ENCODE assay signal across 9 cellular contexts in the genomic region with DNA sequence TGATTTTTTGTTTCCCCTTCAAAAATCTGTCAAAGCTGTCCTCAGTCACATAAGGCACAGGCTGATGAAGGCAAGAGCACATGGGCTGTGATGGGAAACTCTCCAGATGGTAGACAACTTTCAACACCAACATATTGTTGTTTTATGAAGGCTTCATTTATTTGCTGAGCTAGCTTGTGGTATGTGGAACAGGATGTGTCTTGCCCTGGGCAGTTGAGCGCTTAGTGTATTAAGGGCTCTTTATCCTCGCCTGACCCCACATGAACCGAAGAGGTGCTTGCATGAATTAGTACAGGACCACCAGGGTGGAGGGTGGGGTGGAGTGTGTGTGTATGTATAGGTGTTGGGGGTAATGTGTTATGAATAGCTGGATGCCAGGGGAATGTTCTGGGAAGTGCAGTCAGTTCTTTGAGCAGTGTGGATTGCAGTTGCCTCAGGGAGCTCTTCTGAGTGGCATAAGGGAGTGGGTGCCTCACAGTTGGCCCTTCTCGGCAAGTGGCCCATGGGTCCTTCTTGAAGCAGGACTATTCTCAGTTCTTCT.
DNase-seq lines count a peak whose midpoint lies in the region; ATAC-seq and TF ChIP-seq lines count a peak whose summit lies in the region.
"Had no signal": no experiment of that assay in that cellular context is flagged by ENCODE, and none has a peak within 500 bp of the region (broad histone marks: within the 10 kb centered on the region; RNA-seq: fewer than 3 reads in every experiment).

No MANE protein-coding gene starts in this region.

- no peak overlapping the region for H3K4me3 Mint-ChIP-seq in activated naive CD4-positive, alpha-beta T cell treated with anti-CD3 and anti-CD28 coated beads for 36 hours

- no peak overlapping the region for H3K4me3 ChIP-seq in right atrium auricular region
- H3K4me3 ChIP-seq in astrocyte of the spinal cord (ENCODE audit: low read depth, low read length): no peak overlapping the region

- peaks cover 0 to 5% of the 10 kb centered on the region in 2 donors for H3K4me1 ChIP-seq in right atrium auricular region

- no peak overlapping the region for H3K27ac Mint-ChIP-seq in activated naive CD4-positive, alpha-beta T cell treated with anti-CD3 and anti-CD28 coated beads for 36 hours
- H3K27ac Mint-ChIP-seq: CD4-positive, alpha-beta T cell had no signal

- peaks cover 12% of the 10 kb centered on the region for H3K4me1 Mint-ChIP-seq in activated naive CD4-positive, alpha-beta T cell treated with anti-CD3 and anti-CD28 coated beads for 36 hours (ENCODE audit: low read depth)

- H3K27me3 Mint-ChIP-seq in activated naive CD4-positive, alpha-beta T cell treated with anti-CD3 and anti-CD28 coated beads for 36 hours (ENCODE audit: low read depth): no peaks in the 10 kb centered on the region
- H3K27me3 Mint-ChIP-seq: CD4-positive, alpha-beta T cell had no signal

- H3K9me3 ChIP-seq in right atrium auricular region: no peaks in the 10 kb centered on the region

- H3K9me3 Mint-ChIP-seq in activated naive CD4-positive, alpha-beta T cell treated with anti-CD3 and anti-CD28 coated beads for 36 hours: no peaks in the 10 kb centered on the region
- H3K9me3 Mint-ChIP-seq: CD4-positive, alpha-beta T cell had no signal

- peak overlapping the region in 1 of 2 donors; percentile 40 for H3K27ac ChIP-seq in right atrium auricular region

- no peaks in the 10 kb centered on the region for H3K27me3 ChIP-seq in right atrium auricular region

- ATAC-seq in Right ventricle myocardium superior (ENCODE audit: poor library complexity): peak; percentile 87

- DNase-seq in Right ventricle myocardium superior (no peak), right atrium auricular region (ENCODE audit: low spot score) (no peak), astrocyte of the spinal cord (ENCODE audit: low read depth, low spot score) (peak; percentile 60), kidney glomerular epithelial cell (lab: John Stamatoyannopoulos, UW) (peak; percentile 35), GM13977 (ENCODE audit: low spot score) (no peak), MV-4-11 (lab: John Stamatoyannopoulos, UW) (no peak)
- no peak for DNase-seq in activated naive CD4-positive, alpha-beta T cell treated with anti-CD3 and anti-CD28 coated beads for 36 hours
- no peak for DNase-seq in activated effector memory CD4-positive, alpha-beta T cell treated with anti-CD3 and anti-CD28 coated beads, Interleukin-2, amount 50 U/mL, for 16 hours

- CTCF ChIA-PET in activated naive CD4-positive, alpha-beta T cell treated with anti-CD3 and anti-CD28 coated beads for 36 hours (lab: Charles Lee): interaction anchor here (0.6 to 4.6 kb wide), 12 partner anchors 9 to 1608 kb away, joined by 3 to 27 read pairs (median 4); no protein-coding TSS in a partner anchor

- intact Hi-C loops in Right ventricle myocardium superior (cut with DNase I): loop anchor here (10.0 kb wide), 1 partner anchor 60 kb away; no protein-coding TSS in a partner anchor
- intact Hi-C loops in activated naive CD4-positive, alpha-beta T cell treated with anti-CD3 and anti-CD28 coated beads for 36 hours (cut with micrococcal nuclease): loop anchor here (5.0 kb wide), 1 partner anchor 1417 kb away; no protein-coding TSS in a partner anchor

- no peaks in the 10 kb centered on the region for H3K36me3 ChIP-seq in right atrium auricular region

- in situ Hi-C loops in astrocyte of the spinal cord (cut with HindIII; ENCODE audit: low sequenced_read_pairs): no loop called here
- in situ Hi-C loops in GM13977 (cut with MboI; ENCODE audit: low pct_unique_long_range_greater_than_20kb, low sequenced_read_pairs, unreplicated experiment): no loop called here

- TF ChIP-seq CTCF in right atrium auricular region (IDR thresholded peaks at IDR 0.05) (no peak), astrocyte of the spinal cord (IDR thresholded peaks at IDR 0.05; ENCODE audit: low read depth, low read length) (no peak), GM13977 (IDR thresholded peaks at IDR 0.05; ENCODE audit: extremely low read depth, insufficient read depth, missing control alignments) (no peak)

- H3K36me3 Mint-ChIP-seq in activated naive CD4-positive, alpha-beta T cell treated with anti-CD3 and anti-CD28 coated beads for 36 hours (ENCODE audit: low read depth): no peaks in the 10 kb centered on the region

Comparison
In these comparisons a context has a peak if more than half of its experiments do, and no peak if none do; other contexts are left out.
1. DNase-seq: peak in astrocyte of the spinal cord (single experiment) and kidney glomerular epithelial cell (single experiment); none in Right ventricle myocardium superior (single experiment), right atrium auricular region (single experiment), GM13977 (single experiment), activated naive CD4-positive, alpha-beta T cell treated with anti-CD3 and anti-CD28 coated beads for 36 hours (single experiment), activated effector memory CD4-positive, alpha-beta T cell treated with anti-CD3 and anti-CD28 coated beads, Interleukin-2, amount 50 U/mL, for 16 hours (single experiment) and MV-4-11 (single experiment).